Comparison of ENCODE assay signal across 2 cellular contexts in the genomic region with DNA sequence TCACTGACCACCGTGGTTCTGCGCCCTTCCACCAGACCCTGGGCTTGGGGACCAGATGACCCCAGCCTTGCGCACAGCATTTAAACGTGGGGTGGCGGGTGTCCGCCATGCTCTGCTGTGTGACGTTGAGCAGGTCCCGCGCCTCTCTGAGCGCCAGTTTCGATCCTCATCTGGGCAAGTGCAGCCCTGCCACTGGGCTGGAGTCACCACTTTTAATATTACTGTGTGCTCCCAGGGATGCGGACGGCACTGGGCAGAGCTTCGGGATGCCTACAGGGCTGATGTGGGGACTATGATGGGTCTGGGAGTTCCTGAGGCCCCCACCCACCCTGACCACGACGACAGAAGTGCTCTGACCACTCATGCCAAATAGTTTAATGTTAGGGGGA.
TF ChIP-seq lines count a peak whose summit lies in the region.

No MANE protein-coding gene starts in this region.

TF ChIP-seq in SK-N-SH, 30 proteins besides CTCF, POLR2A, EP300 and RAD21 (continued from another document):
- TF ChIP-seq, protein P1, sequence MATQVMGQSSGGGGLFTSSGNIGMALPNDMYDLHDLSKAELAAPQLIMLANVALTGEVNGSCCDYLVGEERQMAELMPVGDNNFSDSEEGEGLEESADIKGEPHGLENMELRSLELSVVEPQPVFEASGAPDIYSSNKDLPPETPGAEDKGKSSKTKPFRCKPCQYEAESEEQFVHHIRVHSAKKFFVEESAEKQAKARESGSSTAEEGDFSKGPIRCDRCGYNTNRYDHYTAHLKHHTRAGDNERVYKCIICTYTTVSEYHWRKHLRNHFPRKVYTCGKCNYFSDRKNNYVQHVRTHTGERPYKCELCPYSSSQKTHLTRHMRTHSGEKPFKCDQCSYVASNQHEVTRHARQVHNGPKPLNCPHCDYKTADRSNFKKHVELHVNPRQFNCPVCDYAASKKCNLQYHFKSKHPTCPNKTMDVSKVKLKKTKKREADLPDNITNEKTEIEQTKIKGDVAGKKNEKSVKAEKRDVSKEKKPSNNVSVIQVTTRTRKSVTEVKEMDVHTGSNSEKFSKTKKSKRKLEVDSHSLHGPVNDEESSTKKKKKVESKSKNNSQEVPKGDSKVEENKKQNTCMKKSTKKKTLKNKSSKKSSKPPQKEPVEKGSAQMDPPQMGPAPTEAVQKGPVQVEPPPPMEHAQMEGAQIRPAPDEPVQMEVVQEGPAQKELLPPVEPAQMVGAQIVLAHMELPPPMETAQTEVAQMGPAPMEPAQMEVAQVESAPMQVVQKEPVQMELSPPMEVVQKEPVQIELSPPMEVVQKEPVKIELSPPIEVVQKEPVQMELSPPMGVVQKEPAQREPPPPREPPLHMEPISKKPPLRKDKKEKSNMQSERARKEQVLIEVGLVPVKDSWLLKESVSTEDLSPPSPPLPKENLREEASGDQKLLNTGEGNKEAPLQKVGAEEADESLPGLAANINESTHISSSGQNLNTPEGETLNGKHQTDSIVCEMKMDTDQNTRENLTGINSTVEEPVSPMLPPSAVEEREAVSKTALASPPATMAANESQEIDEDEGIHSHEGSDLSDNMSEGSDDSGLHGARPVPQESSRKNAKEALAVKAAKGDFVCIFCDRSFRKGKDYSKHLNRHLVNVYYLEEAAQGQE (IDR thresholded peaks at IDR 0.05; ENCODE audit: low read depth, low read length): no peak
- TF ChIP-seq TAF1 (IDR thresholded peaks at IDR 0.05; ENCODE audit: borderline replicate concordance, low read depth, low read length): no peak
- TF ChIP-seq, protein P2, sequence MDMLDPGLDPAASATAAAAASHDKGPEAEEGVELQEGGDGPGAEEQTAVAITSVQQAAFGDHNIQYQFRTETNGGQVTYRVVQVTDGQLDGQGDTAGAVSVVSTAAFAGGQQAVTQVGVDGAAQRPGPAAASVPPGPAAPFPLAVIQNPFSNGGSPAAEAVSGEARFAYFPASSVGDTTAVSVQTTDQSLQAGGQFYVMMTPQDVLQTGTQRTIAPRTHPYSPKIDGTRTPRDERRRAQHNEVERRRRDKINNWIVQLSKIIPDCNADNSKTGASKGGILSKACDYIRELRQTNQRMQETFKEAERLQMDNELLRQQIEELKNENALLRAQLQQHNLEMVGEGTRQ (IDR thresholded peaks at IDR 0.05; ENCODE audit: borderline replicate concordance, low read depth, low read length): no peak
- TF ChIP-seq YY1 (IDR thresholded peaks at IDR 0.05; ENCODE audit: low read depth): no peak
- TF ChIP-seq, protein P3, sequence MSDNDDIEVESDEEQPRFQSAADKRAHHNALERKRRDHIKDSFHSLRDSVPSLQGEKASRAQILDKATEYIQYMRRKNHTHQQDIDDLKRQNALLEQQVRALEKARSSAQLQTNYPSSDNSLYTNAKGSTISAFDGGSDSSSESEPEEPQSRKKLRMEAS (IDR thresholded peaks at IDR 0.05; ENCODE audit: low read depth): no peak
- no peak for TF ChIP-seq FOSL2 (IDR thresholded peaks at IDR 0.05; ENCODE audit: borderline replicate concordance, low read depth)
- TF ChIP-seq NFIC (IDR thresholded peaks at IDR 0.05; ENCODE audit: borderline replicate concordance): no peak
- TF ChIP-seq, protein P4, sequence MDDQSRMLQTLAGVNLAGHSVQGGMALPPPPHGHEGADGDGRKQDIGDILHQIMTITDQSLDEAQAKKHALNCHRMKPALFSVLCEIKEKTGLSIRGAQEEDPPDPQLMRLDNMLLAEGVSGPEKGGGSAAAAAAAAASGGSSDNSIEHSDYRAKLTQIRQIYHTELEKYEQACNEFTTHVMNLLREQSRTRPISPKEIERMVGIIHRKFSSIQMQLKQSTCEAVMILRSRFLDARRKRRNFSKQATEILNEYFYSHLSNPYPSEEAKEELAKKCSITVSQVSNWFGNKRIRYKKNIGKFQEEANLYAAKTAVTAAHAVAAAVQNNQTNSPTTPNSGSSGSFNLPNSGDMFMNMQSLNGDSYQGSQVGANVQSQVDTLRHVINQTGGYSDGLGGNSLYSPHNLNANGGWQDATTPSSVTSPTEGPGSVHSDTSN (IDR thresholded peaks at IDR 0.05): no peak
- TF ChIP-seq, protein P5, sequence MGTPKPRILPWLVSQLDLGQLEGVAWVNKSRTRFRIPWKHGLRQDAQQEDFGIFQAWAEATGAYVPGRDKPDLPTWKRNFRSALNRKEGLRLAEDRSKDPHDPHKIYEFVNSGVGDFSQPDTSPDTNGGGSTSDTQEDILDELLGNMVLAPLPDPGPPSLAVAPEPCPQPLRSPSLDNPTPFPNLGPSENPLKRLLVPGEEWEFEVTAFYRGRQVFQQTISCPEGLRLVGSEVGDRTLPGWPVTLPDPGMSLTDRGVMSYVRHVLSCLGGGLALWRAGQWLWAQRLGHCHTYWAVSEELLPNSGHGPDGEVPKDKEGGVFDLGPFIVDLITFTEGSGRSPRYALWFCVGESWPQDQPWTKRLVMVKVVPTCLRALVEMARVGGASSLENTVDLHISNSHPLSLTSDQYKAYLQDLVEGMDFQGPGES (IDR thresholded peaks at IDR 0.05; ENCODE audit: low read depth, low read length): no peak
- no peak for TF ChIP-seq RCOR1 (IDR thresholded peaks at IDR 0.05; ENCODE audit: low read length)
- no peak for TF ChIP-seq FOXJ3 (CRISPR knock-in tag; IDR thresholded peaks at IDR 0.05)

TF ChIP-seq in SK-N-SH treated with all-trans-retinoic acid at 6 μM for 48 hours, 23 proteins besides CTCF, POLR2A, EP300 and RAD21 (continued from another document):
- TF ChIP-seq, protein P6, sequence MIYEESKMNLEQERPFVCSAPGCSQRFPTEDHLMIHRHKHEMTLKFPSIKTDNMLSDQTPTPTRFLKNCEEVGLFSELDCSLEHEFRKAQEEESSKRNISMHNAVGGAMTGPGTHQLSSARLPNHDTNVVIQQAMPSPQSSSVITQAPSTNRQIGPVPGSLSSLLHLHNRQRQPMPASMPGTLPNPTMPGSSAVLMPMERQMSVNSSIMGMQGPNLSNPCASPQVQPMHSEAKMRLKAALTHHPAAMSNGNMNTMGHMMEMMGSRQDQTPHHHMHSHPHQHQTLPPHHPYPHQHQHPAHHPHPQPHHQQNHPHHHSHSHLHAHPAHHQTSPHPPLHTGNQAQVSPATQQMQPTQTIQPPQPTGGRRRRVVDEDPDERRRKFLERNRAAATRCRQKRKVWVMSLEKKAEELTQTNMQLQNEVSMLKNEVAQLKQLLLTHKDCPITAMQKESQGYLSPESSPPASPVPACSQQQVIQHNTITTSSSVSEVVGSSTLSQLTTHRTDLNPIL (CRISPR knock-in tag; IDR thresholded peaks at IDR 0.05; ENCODE audit: low read depth): no peak
- TF ChIP-seq ARNTL (CRISPR knock-in tag; IDR thresholded peaks at IDR 0.05; ENCODE audit: borderline replicate concordance, low read depth): no peak
- no peak for TF ChIP-seq BACH2 (CRISPR knock-in tag; IDR thresholded peaks at IDR 0.05; ENCODE audit: borderline replicate concordance)
- no peak for TF ChIP-seq RARB (CRISPR knock-in tag; IDR thresholded peaks at IDR 0.05)
- TF ChIP-seq POU6F1 (CRISPR knock-in tag; IDR thresholded peaks at IDR 0.05; ENCODE audit: borderline replicate concordance, low read depth): no peak
- TF ChIP-seq ZNF565 (CRISPR knock-in tag; conservative IDR thresholded peaks at IDR 0.05; ENCODE audit: low read depth): no peak
- TF ChIP-seq ZNF70 (CRISPR knock-in tag; IDR thresholded peaks at IDR 0.05): no peak
- TF ChIP-seq TOX (CRISPR knock-in tag; IDR thresholded peaks at IDR 0.05; ENCODE audit: borderline replicate concordance): no peak
- no peak for TF ChIP-seq ZC3H10 (CRISPR knock-in tag; IDR thresholded peaks at IDR 0.05)
- TF ChIP-seq PATZ1 (CRISPR knock-in tag; IDR thresholded peaks at IDR 0.05; ENCODE audit: borderline replicate concordance): no peak
- TF ChIP-seq CSDC2 (CRISPR knock-in tag; IDR thresholded peaks at IDR 0.05): no peak
- TF ChIP-seq ZFP3 (CRISPR knock-in tag; IDR thresholded peaks at IDR 0.05): no peak
- TF ChIP-seq OSR1 (CRISPR knock-in tag; IDR thresholded peaks at IDR 0.05): no peak
- no peak for TF ChIP-seq SNAI2 (CRISPR knock-in tag; IDR thresholded peaks at IDR 0.05)
- no peak for TF ChIP-seq ESRRG (CRISPR knock-in tag; IDR thresholded peaks at IDR 0.05)
